ENCODE assay signal across 37 cellular contexts in genomic region chr7:139571651-139572050, GRCh38. TPM values are rescaled to one million over a fixed set of nuclear protein-coding genes. Genes with fewer than 3 reads are reported as not detected.
"Had no signal": no experiment of that assay in that cellular context is flagged by ENCODE, and none has a peak within 500 bp of the region (broad histone marks: within the 10 kb centered on the region; RNA-seq: fewer than 3 reads in every experiment).

No MANE protein-coding gene starts in this region.

- H3K27me3 ChIP-seq: MG63, SJCRH30 had no signal

- H3K4me1 ChIP-seq: SJCRH30 had no signal

- H3K9me3 Mint-ChIP-seq: activated CD8-positive, alpha-beta T cell treated with anti-CD3 and anti-CD28 coated beads for 36 hours; activated naive CD4-positive, alpha-beta T cell treated with anti-CD3 and anti-CD28 coated beads, Interleukin-2, amount 10 ng/mL, durations not matched to agents 7 days and 5 days; activated naive CD8-positive, alpha-beta T cell treated with anti-CD3 and anti-CD28 coated beads, Interleukin-2, amount 50 U/mL, for 24 hours had no signal

- H3K9me3 ChIP-seq: MG63, SJCRH30 had no signal

- H3K4me3 ChIP-seq: MG63, SJCRH30, SK-N-MC had no signal

- H3K4me3 Mint-ChIP-seq: activated CD8-positive, alpha-beta T cell treated with anti-CD3 and anti-CD28 coated beads for 36 hours; activated naive CD4-positive, alpha-beta T cell treated with anti-CD3 and anti-CD28 coated beads, Interleukin-2, amount 10 ng/mL, durations not matched to agents 7 days and 5 days; activated naive CD8-positive, alpha-beta T cell; activated naive CD8-positive, alpha-beta T cell treated with anti-CD3 and anti-CD28 coated beads, Interleukin-2, amount 50 U/mL, for 24 hours; brain had no signal

- ATAC-seq: activated CD8-positive, alpha-beta T cell treated with anti-CD3 and anti-CD28 coated beads for 36 hours; activated naive CD8-positive, alpha-beta T cell treated with anti-CD3 and anti-CD28 coated beads, Interleukin-2, amount 50 U/mL, for 24 hours; Panc1 had no signal

- H3K27ac ChIP-seq: SJCRH30, SK-N-MC, WERI-Rb-1 had no signal

- H3K36me3 ChIP-seq: MG63, SJCRH30 had no signal

- H3K27me3 Mint-ChIP-seq: activated CD8-positive, alpha-beta T cell treated with anti-CD3 and anti-CD28 coated beads for 36 hours; activated naive CD4-positive, alpha-beta T cell treated with anti-CD3 and anti-CD28 coated beads, Interleukin-2, amount 10 ng/mL, durations not matched to agents 7 days and 5 days; activated naive CD8-positive, alpha-beta T cell; activated naive CD8-positive, alpha-beta T cell treated with anti-CD3 and anti-CD28 coated beads, Interleukin-2, amount 50 U/mL, for 24 hours; brain had no signal

- H3K4me1 Mint-ChIP-seq: activated naive CD4-positive, alpha-beta T cell treated with anti-CD3 and anti-CD28 coated beads, Interleukin-2, amount 10 ng/mL, durations not matched to agents 7 days and 5 days; activated naive CD8-positive, alpha-beta T cell treated with anti-CD3 and anti-CD28 coated beads, Interleukin-2, amount 50 U/mL, for 24 hours; brain had no signal

- H3K27ac Mint-ChIP-seq: activated CD8-positive, alpha-beta T cell treated with anti-CD3 and anti-CD28 coated beads for 36 hours; activated naive CD4-positive, alpha-beta T cell treated with anti-CD3 and anti-CD28 coated beads, Interleukin-2, amount 10 ng/mL, durations not matched to agents 7 days and 5 days; activated naive CD8-positive, alpha-beta T cell; activated naive CD8-positive, alpha-beta T cell treated with anti-CD3 and anti-CD28 coated beads, Interleukin-2, amount 50 U/mL, for 24 hours had no signal

- DNase-seq: activated CD4-positive, alpha-beta T cell treated with anti-CD3 and anti-CD28 coated beads for 1 hour; activated CD4-positive, alpha-beta T cell treated with anti-CD3 and anti-CD28 coated beads for 48 hours; activated CD4-positive, CD25-positive, alpha-beta regulatory T cell; activated CD8-positive, alpha-beta memory T cell treated with anti-CD3 and anti-CD28 coated beads, Interleukin-2, amount 50 U/mL, for 4 hours; activated CD8-positive, alpha-beta T cell treated with anti-CD3 and anti-CD28 coated beads for 36 hours; activated effector memory CD4-positive, alpha-beta T cell treated with Interleukin-2 at 50 U/mL for 16 hours; activated naive CD4-positive, alpha-beta T cell treated with anti-CD3 and anti-CD28 coated beads, Interleukin-2, amount 10 ng/mL, durations not matched to agents 7 days and 5 days; activated naive CD8-positive, alpha-beta T cell treated with anti-CD3 and anti-CD28 coated beads, Interleukin-2, amount 50 U/mL, for 24 hours; activated T-cell treated with anti-CD3 and anti-CD28 coated beads, Interleukin-2, amount 50 U/mL, for 48 hours; anterior cingulate cortex; caudate nucleus; cerebellar nuclear complex; Karpas-422; MG63; NCI-H1048; NCI-H1105 treated with DMSO at 0.1 percent for 48 hours; NCI-H1436; NCI-H1694; NCI-H1930; NCI-H2081 treated with DMSO at 0.1 percent for 48 hours; NCI-H226; NCI-H446 treated with DMSO at 0.1 percent for 48 hours; NCI-H524; NCI-H69; NCI-H82; SHP77; SJCRH30; T1000; WERI-Rb-1 had no signal

RNA-seq across cellular contexts. Expression of gene CLEC2L, which starts 48.2 kb away (rescaled TPM):
- total RNA-seq: activated CD8-positive, alpha-beta T cell treated with anti-CD3 and anti-CD28 coated beads for 36 hours; bronchial epithelial cell; RPMI7951; SJCRH30; T-helper 1 cell treated with Interleukin-12 subunit alpha and Interleukin-12 subunit beta and Interleukin-4 antibody, amounts not matched to agents 30 ng/mL and 1 ng/mL, for 36 hours; T-helper 2 cell treated with Interferon-gamma antibody and Interleukin-4, amounts not matched to agents 100 ng/mL and 5 ng/mL, for 36 hours had no signal
